11 cellular contexts compared by ENCODE assay signal in genomic region chr10:129481641-129482040, GRCh38.
"Had no signal": no experiment of that assay in that cellular context is flagged by ENCODE, and none has a peak within 500 bp of the region (broad histone marks: within the 10 kb centered on the region; RNA-seq: fewer than 3 reads in every experiment).

No MANE protein-coding gene starts in this region.

- H3K4me1 ChIP-seq: HAP-1 had no signal

- H2AFZ ChIP-seq: GM23248, GM23338 had no signal

- ATAC-seq: GM23338, HCT116 had no signal

- H3K4me3 ChIP-seq: GM23248, GM23338, HAP-1 had no signal

- DNase-seq: GM23248, GOT3, H7, H9, HCEC 1CT, HFFc6 had no signal

- FAIRE-seq: H1, H54 had no signal

- H3K27ac ChIP-seq: GM23248 had no signal

- H3K9ac ChIP-seq: GM23248 had no signal

- H3K4me2 ChIP-seq: GM23338 had no signal

- H3K36me3 ChIP-seq: HAP-1 had no signal
